ENCODE assay signal across 23 cellular contexts in genomic region chr4:20041838-20042237, GRCh38.
DNase-seq lines count a peak whose midpoint lies in the region; FAIRE-seq and TF ChIP-seq lines count a peak whose summit lies in the region.
"Had no signal": no experiment of that assay in that cellular context is flagged by ENCODE, and none has a peak within 500 bp of the region (broad histone marks: within the 10 kb centered on the region; RNA-seq: fewer than 3 reads in every experiment).

No MANE protein-coding gene starts in this region.

- POLR2A ChIA-PET in endothelial cell of umbilical vein (lab: Charles Lee): no interaction called here

- no TSS peak for BruUV-seq in endothelial cell of umbilical vein (replicated peaks; lab: Mats Ljungman, UMichigan)

- no peak for TF ChIP-seq POLR2A in endothelial cell of umbilical vein (IDR thresholded peaks at IDR 0.05; ENCODE audit: low read depth, low read length)

- no peaks in the 10 kb centered on the region for H3K9me1 ChIP-seq in endothelial cell of umbilical vein (replicated peaks; ENCODE audit: control insufficient read depth, extremely low read depth, insufficient read depth, low read length)

- intact Hi-C loops in endothelial cell of umbilical vein (cut with micrococcal nuclease): loop anchor here (2.0 to 5.0 kb wide), 5 partner anchors 13 to 320 kb away; no protein-coding TSS in a partner anchor

- peak; percentile 61 for DNase-seq in NCI-H69 (lab: John Stamatoyannopoulos, UW)
- peak; percentile 24 for DNase-seq in SK-N-DZ (ENCODE audit: low spot score)
- no peak for DNase-seq in endothelial cell of umbilical vein (ENCODE audit: low read depth, low spot score)
- peak; percentile 29 for DNase-seq in retina
- DNase-seq in SKM-1 (lab: John Stamatoyannopoulos, UW; ENCODE audit: unreplicated experiment): no peak
- no peak for DNase-seq in stimulated activated CD4-positive, alpha-beta T cell treated with anti-CD3 and anti-CD28 coated beads, Interleukin-12 subunit alpha, Interleukin-12 subunit beta, amount 100 ng/mL, for 4 hours
- DNase-seq in NCI-H526 treated with DMSO at 0.1 percent for 48 hours (lab: John Stamatoyannopoulos, UW): no peak
- DNase-seq: 8988T; ACHN; AML-193; Caco-2; Calu3; CD4-positive, alpha-beta T cell; CD8-positive, alpha-beta T cell; DMS79 treated with DMSO at 0.1 percent for 48 hours; GF-D8 had no signal

- peak overlapping the region; percentile 72 for H2AFZ ChIP-seq in endothelial cell of umbilical vein (ENCODE audit: low read depth, low read length)

- FAIRE-seq in endothelial cell of umbilical vein (lab: Jason Lieb, UNC): no peak
- FAIRE-seq: A204.1, D721Med, G401.6, GM12891, GM19239 had no signal

- TF ChIP-seq CTCF in endothelial cell of umbilical vein (IDR thresholded peaks at IDR 0.05; ENCODE audit: extremely low read depth in 1 of 2, insufficient read depth in 1 of 2, low read depth in 1 of 2, low read length in 2 of 2): no peak

- dilution Hi-C loops in endothelial cell of umbilical vein (cut with MboI; ENCODE audit: extremely low pct_ligation_motif_present, low sequenced_read_pairs): no loop called here

- H3K27me3 ChIP-seq in endothelial cell of umbilical vein (ENCODE audit: control insufficient read depth in 2 of 2, insufficient read depth in 2 of 2, low read length in 2 of 2): no peaks in the 10 kb centered on the region
- H3K27me3 ChIP-seq: BLaER1 treated with 17β-estradiol and CSF1 and Interleukin-3, amounts not matched to agents 10 nM and 100 nM had no signal

- peak overlapping the region; percentile 95 for H3K27ac ChIP-seq in endothelial cell of umbilical vein (ENCODE audit: insufficient read depth, low read depth, low read length)
- H3K27ac ChIP-seq: BLaER1 treated with 17β-estradiol and CSF1 and Interleukin-3, amounts not matched to agents 10 nM and 100 nM; C4-2B had no signal

- H3K79me2 ChIP-seq in endothelial cell of umbilical vein (ENCODE audit: control insufficient read depth, insufficient read depth, low read length): no peaks in the 10 kb centered on the region

- peaks cover 28% of the 10 kb centered on the region for H3K4me1 ChIP-seq in endothelial cell of umbilical vein (ENCODE audit: control insufficient read depth, extremely low read depth, insufficient read depth, low read length)
- H3K4me1 ChIP-seq: Caco-2 had no signal

- H3K4me2 ChIP-seq in endothelial cell of umbilical vein (ENCODE audit: insufficient read depth, low read length): no peak overlapping the region

- H3K9ac ChIP-seq in endothelial cell of umbilical vein (replicated peaks; ENCODE audit: extremely low read depth, insufficient read depth, low read length): no peak overlapping the region
- H3K9ac ChIP-seq: BLaER1 treated with 17β-estradiol and CSF1 and Interleukin-3, amounts not matched to agents 10 nM and 100 nM had no signal

- no peaks in the 10 kb centered on the region for H3K36me3 ChIP-seq in endothelial cell of umbilical vein (ENCODE audit: control insufficient read depth in 2 of 2, extremely low read depth in 1 of 2, insufficient read depth in 2 of 2, low read length in 2 of 2)
- H3K36me3 ChIP-seq: BLaER1 treated with 17β-estradiol and CSF1 and Interleukin-3, amounts not matched to agents 10 nM and 100 nM had no signal

- no peaks in the 10 kb centered on the region for H4K20me1 ChIP-seq in endothelial cell of umbilical vein (replicated peaks; ENCODE audit: control insufficient read depth, extremely low read depth, insufficient read depth, low read length)
- H4K20me1 ChIP-seq: BLaER1 treated with 17β-estradiol and CSF1 and Interleukin-3, amounts not matched to agents 10 nM and 100 nM had no signal

- CTCF ChIA-PET in endothelial cell of umbilical vein (lab: Charles Lee): no interaction called here

- H3K4me3 ChIP-seq in endothelial cell of umbilical vein (replicated peaks in 1 of 3; ENCODE audit: insufficient read depth in 1 of 3, low read depth in 1 of 3, low read length in 3 of 3): no peak overlapping the region
- H3K4me3 ChIP-seq: BLaER1 treated with 17β-estradiol and CSF1 and Interleukin-3, amounts not matched to agents 10 nM and 100 nM had no signal

- H3K9me3 ChIP-seq in endothelial cell of umbilical vein (replicated peaks; ENCODE audit: control insufficient read depth, insufficient read depth, low read length): no peaks in the 10 kb centered on the region
- H3K9me3 ChIP-seq: BLaER1 treated with 17β-estradiol and CSF1 and Interleukin-3, amounts not matched to agents 10 nM and 100 nM; Caco-2 had no signal

TF ChIP-seq in endothelial cell of umbilical vein, 7 proteins besides CTCF, POLR2A, EP300 and RAD21:
- TF ChIP-seq GATA2 (IDR thresholded peaks at IDR 0.05; ENCODE audit: insufficient read depth, insufficient read length, low read depth, low read length) (no peak), MYC (IDR thresholded peaks at IDR 0.05; ENCODE audit: low read depth, low read length) (no peak), JUN (IDR thresholded peaks at IDR 0.05; ENCODE audit: borderline replicate concordance, insufficient read depth, insufficient read length, low read depth) (no peak), POLR2AphosphoS5 (IDR thresholded peaks at IDR 0.05; ENCODE audit: insufficient read depth, low read depth, low read length) (no peak), FOS (IDR thresholded peaks at IDR 0.05; ENCODE audit: borderline replicate concordance, insufficient read depth, low read length) (no peak), EZH2 (IDR thresholded peaks at IDR 0.05; ENCODE audit: borderline replicate concordance, low read depth, low read length, severe bottlenecking) (no peak)
- TF ChIP-seq, protein P1, sequence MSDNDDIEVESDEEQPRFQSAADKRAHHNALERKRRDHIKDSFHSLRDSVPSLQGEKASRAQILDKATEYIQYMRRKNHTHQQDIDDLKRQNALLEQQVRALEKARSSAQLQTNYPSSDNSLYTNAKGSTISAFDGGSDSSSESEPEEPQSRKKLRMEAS (IDR thresholded peaks at IDR 0.05; ENCODE audit: insufficient read depth, insufficient read length): no peak

Comparison
In these comparisons a context has a peak if more than half of its experiments do, and no peak if none do; other contexts are left out.
1. DNase-seq: peak in NCI-H69 (single experiment), SK-N-DZ (single experiment) and retina (single experiment); none in endothelial cell of umbilical vein (single experiment), SKM-1 (single experiment), stimulated activated CD4-positive, alpha-beta T cell treated with anti-CD3 and anti-CD28 coated beads, Interleukin-12 subunit alpha, Interleukin-12 subunit beta, amount 100 ng/mL, for 4 hours (single experiment) and NCI-H526 treated with DMSO at 0.1 percent for 48 hours (single experiment).